Comparison of ENCODE assay signal across 2 cellular contexts in the genomic region with DNA sequence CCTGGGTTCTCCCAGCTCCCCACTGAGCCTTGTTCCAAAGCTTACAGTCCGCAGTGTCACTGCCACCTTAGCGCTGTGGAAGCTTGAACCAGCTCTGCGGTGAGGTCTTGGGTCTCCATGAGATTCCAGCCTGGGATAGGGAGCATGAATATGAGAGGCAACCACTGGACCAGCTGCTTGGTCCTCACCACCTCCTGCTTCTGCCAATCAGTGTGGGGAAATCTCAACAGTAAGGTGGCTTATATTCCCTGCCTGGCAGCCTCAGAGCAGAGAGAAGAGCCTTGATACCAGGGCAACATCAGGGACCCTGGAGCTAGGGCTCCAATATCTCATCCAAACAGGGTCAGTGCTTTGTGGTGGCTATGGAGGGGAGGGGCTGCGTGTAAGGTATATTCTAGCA.
TF ChIP-seq lines count a peak whose summit lies in the region.

No MANE protein-coding gene starts in this region.

TF ChIP-seq in liver, 16 proteins besides CTCF, POLR2A, EP300 and RAD21 (continued from another document):
- TF ChIP-seq, protein P1, sequence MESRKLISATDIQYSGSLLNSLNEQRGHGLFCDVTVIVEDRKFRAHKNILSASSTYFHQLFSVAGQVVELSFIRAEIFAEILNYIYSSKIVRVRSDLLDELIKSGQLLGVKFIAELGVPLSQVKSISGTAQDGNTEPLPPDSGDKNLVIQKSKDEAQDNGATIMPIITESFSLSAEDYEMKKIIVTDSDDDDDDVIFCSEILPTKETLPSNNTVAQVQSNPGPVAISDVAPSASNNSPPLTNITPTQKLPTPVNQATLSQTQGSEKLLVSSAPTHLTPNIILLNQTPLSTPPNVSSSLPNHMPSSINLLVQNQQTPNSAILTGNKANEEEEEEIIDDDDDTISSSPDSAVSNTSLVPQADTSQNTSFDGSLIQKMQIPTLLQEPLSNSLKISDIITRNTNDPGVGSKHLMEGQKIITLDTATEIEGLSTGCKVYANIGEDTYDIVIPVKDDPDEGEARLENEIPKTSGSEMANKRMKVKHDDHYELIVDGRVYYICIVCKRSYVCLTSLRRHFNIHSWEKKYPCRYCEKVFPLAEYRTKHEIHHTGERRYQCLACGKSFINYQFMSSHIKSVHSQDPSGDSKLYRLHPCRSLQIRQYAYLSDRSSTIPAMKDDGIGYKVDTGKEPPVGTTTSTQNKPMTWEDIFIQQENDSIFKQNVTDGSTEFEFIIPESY (IDR thresholded peaks at IDR 0.05), result no peak
- no peak for TF ChIP-seq ATF3 (IDR thresholded peaks at IDR 0.05)
- no peak for TF ChIP-seq REST (IDR thresholded peaks at IDR 0.05)
- TF ChIP-seq NR2F2 (IDR thresholded peaks at IDR 0.05), result no peak

TF ChIP-seq in HepG2, 621 proteins besides CTCF, POLR2A, EP300 and RAD21 (continued from another document):
- TF ChIP-seq, protein P2, sequence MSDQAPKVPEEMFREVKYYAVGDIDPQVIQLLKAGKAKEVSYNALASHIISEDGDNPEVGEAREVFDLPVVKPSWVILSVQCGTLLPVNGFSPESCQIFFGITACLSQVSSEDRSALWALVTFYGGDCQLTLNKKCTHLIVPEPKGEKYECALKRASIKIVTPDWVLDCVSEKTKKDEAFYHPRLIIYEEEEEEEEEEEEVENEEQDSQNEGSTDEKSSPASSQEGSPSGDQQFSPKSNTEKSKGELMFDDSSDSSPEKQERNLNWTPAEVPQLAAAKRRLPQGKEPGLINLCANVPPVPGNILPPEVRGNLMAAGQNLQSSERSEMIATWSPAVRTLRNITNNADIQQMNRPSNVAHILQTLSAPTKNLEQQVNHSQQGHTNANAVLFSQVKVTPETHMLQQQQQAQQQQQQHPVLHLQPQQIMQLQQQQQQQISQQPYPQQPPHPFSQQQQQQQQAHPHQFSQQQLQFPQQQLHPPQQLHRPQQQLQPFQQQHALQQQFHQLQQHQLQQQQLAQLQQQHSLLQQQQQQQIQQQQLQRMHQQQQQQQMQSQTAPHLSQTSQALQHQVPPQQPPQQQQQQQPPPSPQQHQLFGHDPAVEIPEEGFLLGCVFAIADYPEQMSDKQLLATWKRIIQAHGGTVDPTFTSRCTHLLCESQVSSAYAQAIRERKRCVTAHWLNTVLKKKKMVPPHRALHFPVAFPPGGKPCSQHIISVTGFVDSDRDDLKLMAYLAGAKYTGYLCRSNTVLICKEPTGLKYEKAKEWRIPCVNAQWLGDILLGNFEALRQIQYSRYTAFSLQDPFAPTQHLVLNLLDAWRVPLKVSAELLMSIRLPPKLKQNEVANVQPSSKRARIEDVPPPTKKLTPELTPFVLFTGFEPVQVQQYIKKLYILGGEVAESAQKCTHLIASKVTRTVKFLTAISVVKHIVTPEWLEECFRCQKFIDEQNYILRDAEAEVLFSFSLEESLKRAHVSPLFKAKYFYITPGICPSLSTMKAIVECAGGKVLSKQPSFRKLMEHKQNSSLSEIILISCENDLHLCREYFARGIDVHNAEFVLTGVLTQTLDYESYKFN (CRISPR knock-in tag; conservative IDR thresholded peaks at IDR 0.05), result no peak
- TF ChIP-seq ZNF772 (CRISPR knock-in tag; IDR thresholded peaks at IDR 0.05) (no peak), SNRNP70 (IDR thresholded peaks at IDR 0.05; ENCODE audit: low read depth, low read length) (no peak), XRCC5 (optimal IDR thresholded peaks at IDR 0.05; ENCODE audit: low read length) (no peak), ZNF12 (CRISPR knock-in tag; IDR thresholded peaks at IDR 0.05) (no peak), ZNF318 (CRISPR knock-in tag; IDR thresholded peaks at IDR 0.05) (no peak), CBX2 (IDR thresholded peaks at IDR 0.05; ENCODE audit: low read depth, low read length) (no peak), CBX2 (CRISPR knock-in tag; IDR thresholded peaks at IDR 0.05; ENCODE audit: low read depth) (no peak), MXI1 (IDR thresholded peaks at IDR 0.05; ENCODE audit: borderline replicate concordance, low read depth, low read length) (no peak), CEBPG (CRISPR knock-in tag; IDR thresholded peaks at IDR 0.05) (no peak), CCAR2 (optimal IDR thresholded peaks at IDR 0.05; ENCODE audit: low read depth, low read length) (no peak), SNAPC2 (CRISPR knock-in tag; IDR thresholded peaks at IDR 0.05) (no peak), SAFB2 (CRISPR knock-in tag; IDR thresholded peaks at IDR 0.05; ENCODE audit: borderline replicate concordance, low read depth) (no peak), ZNF737 (CRISPR knock-in tag; IDR thresholded peaks at IDR 0.05; ENCODE audit: borderline replicate concordance) (no peak), NFE2L2 (IDR thresholded peaks at IDR 0.05; ENCODE audit: low read length) (no peak)
- TF ChIP-seq, protein P3, sequence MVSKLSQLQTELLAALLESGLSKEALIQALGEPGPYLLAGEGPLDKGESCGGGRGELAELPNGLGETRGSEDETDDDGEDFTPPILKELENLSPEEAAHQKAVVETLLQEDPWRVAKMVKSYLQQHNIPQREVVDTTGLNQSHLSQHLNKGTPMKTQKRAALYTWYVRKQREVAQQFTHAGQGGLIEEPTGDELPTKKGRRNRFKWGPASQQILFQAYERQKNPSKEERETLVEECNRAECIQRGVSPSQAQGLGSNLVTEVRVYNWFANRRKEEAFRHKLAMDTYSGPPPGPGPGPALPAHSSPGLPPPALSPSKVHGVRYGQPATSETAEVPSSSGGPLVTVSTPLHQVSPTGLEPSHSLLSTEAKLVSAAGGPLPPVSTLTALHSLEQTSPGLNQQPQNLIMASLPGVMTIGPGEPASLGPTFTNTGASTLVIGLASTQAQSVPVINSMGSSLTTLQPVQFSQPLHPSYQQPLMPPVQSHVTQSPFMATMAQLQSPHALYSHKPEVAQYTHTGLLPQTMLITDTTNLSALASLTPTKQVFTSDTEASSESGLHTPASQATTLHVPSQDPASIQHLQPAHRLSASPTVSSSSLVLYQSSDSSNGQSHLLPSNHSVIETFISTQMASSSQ (IDR thresholded peaks at IDR 0.05; ENCODE audit: low read depth), result no peak
- TF ChIP-seq, protein P3 (CRISPR knock-in tag; IDR thresholded peaks at IDR 0.05; ENCODE audit: borderline replicate concordance), result no peak
TF ChIP-seq in HepG2: peak in this region for 0.
